19 cellular contexts compared by ENCODE assay signal in genomic region chr1:84387480-84388163, GRCh38. TPM values are rescaled to one million over a fixed set of nuclear protein-coding genes. Genes with fewer than 3 reads are reported as not detected.
A peak's percentile ranks its signal among the peaks of the same experiment; 100 is the strongest.
DNase-seq lines count a peak whose midpoint lies in the region; ATAC-seq and TF ChIP-seq lines count a peak whose summit lies in the region.
"Had no signal": no experiment of that assay in that cellular context is flagged by ENCODE, and none has a peak within 500 bp of the region (broad histone marks: within the 10 kb centered on the region; RNA-seq: fewer than 3 reads in every experiment).

No MANE protein-coding gene starts in this region.

- H3K79me2 ChIP-seq in GM23248 (ENCODE audit: insufficient read depth) (no peaks in the 10 kb centered on the region), PC-3 (ENCODE audit: low read length) (no peaks in the 10 kb centered on the region), SK-N-SH (ENCODE audit: insufficient read depth) (no peaks in the 10 kb centered on the region)

- ATAC-seq in PC-3 (peak; percentile 43; the same call in 1 of the 2 replicates), foreskin keratinocyte (peak; percentile 8), GM21576 (IDR thresholded peaks at IDR 0.05; ENCODE audit: unreplicated experiment) (no peak)
- ATAC-seq: effector memory CD8-positive, alpha-beta T cell; heart left ventricle; stimulated activated effector memory CD8-positive, alpha-beta T cell treated with anti-CD3 and anti-CD28 coated beads, Interleukin-12 subunit alpha, Interleukin-12 subunit beta, amount 100 ng/mL, for 72 hours had no signal

- POLR2A ChIA-PET in AG04449 (lab: Yijun Ruan, JAX): interaction anchor here (0.6 kb wide), 1 partner anchor 244 kb away, joined by 3 read pairs; the partner anchor contains the start of gene PRKACB
- POLR2A ChIA-PET in PC-3 (lab: Charles Lee; ENCODE audit: unreplicated experiment): no interaction called here
- POLR2A ChIA-PET in activated CD4-positive, alpha-beta memory T cell treated with anti-CD3 and anti-CD28 coated beads for 36 hours (lab: Charles Lee): no interaction called here
- POLR2A ChIA-PET in SK-N-SH (lab: Yijun Ruan, JAX): no interaction called here

- H4K20me1 ChIP-seq in GM23248 (ENCODE audit: insufficient read depth) (no peaks in the 10 kb centered on the region), PC-3 (ENCODE audit: low read length) (no peaks in the 10 kb centered on the region), SK-N-SH (ENCODE audit: insufficient read depth) (no peaks in the 10 kb centered on the region)

- H3K27me3 ChIP-seq in GM23248 (replicated peaks; ENCODE audit: insufficient read depth): 0 out of 2 replicates have a peak, but pooled peaks cover 3% of the 10 kb centered on the region
- no peaks in the 10 kb centered on the region for H3K27me3 ChIP-seq in PC-3 (ENCODE audit: low read length)
- H3K27me3 ChIP-seq in foreskin keratinocyte: no peaks in the 10 kb centered on the region
- no peaks in the 10 kb centered on the region for H3K27me3 ChIP-seq in tibial artery
- no peaks in the 10 kb centered on the region for H3K27me3 ChIP-seq in SK-N-SH (ENCODE audit: insufficient read depth)
- H3K27me3 ChIP-seq: heart left ventricle had no signal

- H3K9me3 ChIP-seq in GM23248 (ENCODE audit: low read depth) (no peaks in the 10 kb centered on the region), PC-3 (ENCODE audit: low read length) (no peaks in the 10 kb centered on the region), tibial artery (no peaks in the 10 kb centered on the region), SK-N-SH (no peaks in the 10 kb centered on the region)
- H3K9me3 ChIP-seq: heart left ventricle had no signal

- H3K27me3 Mint-ChIP-seq in activated CD4-positive, alpha-beta memory T cell treated with anti-CD3 and anti-CD28 coated beads for 36 hours: no peaks in the 10 kb centered on the region
- H3K27me3 Mint-ChIP-seq: IgD-negative memory B cell had no signal

- WGBS in GM23248 (ENCODE audit: low coverage in 1 of 2, low lambda C conversion rate in 2 of 2, missing lambda C conversion rate in 2 of 2), 2 experiments: 77% methylated on average over 8 of the region's 8 CpGs
- WGBS in SK-N-SH (ENCODE audit: low lambda C conversion rate): 85% methylated on average over 8 of the region's 8 CpGs

- CTCF ChIA-PET in AG04449 (lab: Yijun Ruan, JAX) (interaction anchor here (0.9 to 1.3 kb wide), 3 partner anchors 9 to 366 kb away, joined by 3 read pairs; no protein-coding TSS in a partner anchor), PC-3 (lab: Charles Lee) (interaction anchor here (0.6 kb wide), 1 partner anchor 246 kb away, joined by 3 read pairs; no protein-coding TSS in a partner anchor), SK-N-SH (lab: Yijun Ruan, JAX) (no interaction called here)
- CTCF ChIA-PET in activated CD4-positive, alpha-beta memory T cell treated with anti-CD3 and anti-CD28 coated beads for 36 hours (lab: Charles Lee): no interaction called here

- no peaks in the 10 kb centered on the region for H3K36me3 ChIP-seq in GM23248 (ENCODE audit: low read depth)
- no peaks in the 10 kb centered on the region for H3K36me3 ChIP-seq in PC-3 (ENCODE audit: low read depth, low read length)
- no peaks in the 10 kb centered on the region for H3K36me3 ChIP-seq in tibial artery
- H3K36me3 ChIP-seq in SK-N-SH (replicated peaks in 1 of 2; ENCODE audit: control insufficient read depth in 1 of 2, insufficient read depth in 2 of 2, low read length in 1 of 2): no peaks in the 10 kb centered on the region
- H3K36me3 ChIP-seq: heart left ventricle had no signal

- no peak overlapping the region for H3K4me3 Mint-ChIP-seq in activated CD4-positive, alpha-beta memory T cell treated with anti-CD3 and anti-CD28 coated beads for 36 hours
- H3K4me3 Mint-ChIP-seq: activated B cell treated with CpG ODN at 0.5 μM for 24 hours; CD4-positive, CD25-positive, alpha-beta regulatory T cell; effector memory CD8-positive, alpha-beta T cell; IgD-negative memory B cell; stimulated activated effector memory CD8-positive, alpha-beta T cell treated with anti-CD3 and anti-CD28 coated beads, Interleukin-12 subunit alpha, Interleukin-12 subunit beta, amount 100 ng/mL, for 72 hours had no signal

- BruUV-seq in PC-3 (replicated peaks; lab: Mats Ljungman, UMichigan): no TSS peak

- H2AFZ ChIP-seq in GM23248 (no peak overlapping the region), PC-3 (ENCODE audit: low read length) (no peak overlapping the region), SK-N-SH (ENCODE audit: low read depth) (no peak overlapping the region)

- DNase-seq in AG04449 (ENCODE audit: low read depth, low spot score) (no peak), GM23248 (peak; percentile 11), PC-3 (peak; percentile 22), foreskin keratinocyte (no peak), tibial artery (no peak), SK-N-SH (no peak)
- DNase-seq in activated CD4-positive, alpha-beta memory T cell treated with anti-CD3 and anti-CD28 coated beads for 36 hours: no peak
- DNase-seq: activated B cell treated with CpG ODN at 0.5 μM for 24 hours; amniotic stem cell; CD4-positive, CD25-positive, alpha-beta regulatory T cell; effector memory CD8-positive, alpha-beta T cell; GOT3; heart left ventricle; Right ventricle myocardium superior had no signal

- H3K4me1 Mint-ChIP-seq in activated CD4-positive, alpha-beta memory T cell treated with anti-CD3 and anti-CD28 coated beads for 36 hours (ENCODE audit: low read depth): no peaks in the 10 kb centered on the region
- H3K4me1 Mint-ChIP-seq: CD4-positive, CD25-positive, alpha-beta regulatory T cell; stimulated activated effector memory CD8-positive, alpha-beta T cell treated with anti-CD3 and anti-CD28 coated beads, Interleukin-12 subunit alpha, Interleukin-12 subunit beta, amount 100 ng/mL, for 72 hours had no signal

- no peaks in the 10 kb centered on the region for H3K9me3 Mint-ChIP-seq in activated CD4-positive, alpha-beta memory T cell treated with anti-CD3 and anti-CD28 coated beads for 36 hours
- H3K9me3 Mint-ChIP-seq: activated B cell treated with CpG ODN at 0.5 μM for 24 hours; CD4-positive, CD25-positive, alpha-beta regulatory T cell; effector memory CD8-positive, alpha-beta T cell; IgD-negative memory B cell; stimulated activated effector memory CD8-positive, alpha-beta T cell treated with anti-CD3 and anti-CD28 coated beads, Interleukin-12 subunit alpha, Interleukin-12 subunit beta, amount 100 ng/mL, for 72 hours had no signal

- H3K9ac ChIP-seq in GM23248: no peak overlapping the region
- no peak overlapping the region for H3K9ac ChIP-seq in PC-3 (ENCODE audit: low read length)
- H3K9ac ChIP-seq in SK-N-SH: no peak overlapping the region

- H3K27ac Mint-ChIP-seq in activated CD4-positive, alpha-beta memory T cell treated with anti-CD3 and anti-CD28 coated beads for 36 hours: no peak overlapping the region
- H3K27ac Mint-ChIP-seq: activated B cell treated with CpG ODN at 0.5 μM for 24 hours; effector memory CD8-positive, alpha-beta T cell; stimulated activated effector memory CD8-positive, alpha-beta T cell treated with anti-CD3 and anti-CD28 coated beads, Interleukin-12 subunit alpha, Interleukin-12 subunit beta, amount 100 ng/mL, for 72 hours had no signal

- H3K9me2 ChIP-seq in GM23248 (ENCODE audit: insufficient read depth) (no peaks in the 10 kb centered on the region), PC-3 (replicated peaks; ENCODE audit: low read length) (no peaks in the 10 kb centered on the region), SK-N-SH (no peaks in the 10 kb centered on the region)

- no peak for TF ChIP-seq RAD21 in SK-N-SH (IDR thresholded peaks at IDR 0.05; ENCODE audit: low read length)

- intact Hi-C loops in PC-3 (cut with micrococcal nuclease) (no loop called here), tibial artery (cut with DNase I; ENCODE audit: low total_unique reads) (no loop called here)
- intact Hi-C loops in activated CD4-positive, alpha-beta memory T cell treated with anti-CD3 and anti-CD28 coated beads for 36 hours (cut with micrococcal nuclease): no loop called here

- H3K36me3 Mint-ChIP-seq in activated CD4-positive, alpha-beta memory T cell treated with anti-CD3 and anti-CD28 coated beads for 36 hours: no peaks in the 10 kb centered on the region
- H3K36me3 Mint-ChIP-seq: CD4-positive, CD25-positive, alpha-beta regulatory T cell; stimulated activated effector memory CD8-positive, alpha-beta T cell treated with anti-CD3 and anti-CD28 coated beads, Interleukin-12 subunit alpha, Interleukin-12 subunit beta, amount 100 ng/mL, for 72 hours had no signal

- H3K27ac ChIP-seq in GM23248 (no peak overlapping the region), PC-3 (ENCODE audit: low read length) (no peak overlapping the region), foreskin keratinocyte (no peak overlapping the region), tibial artery (no peak overlapping the region), SK-N-SH (ENCODE audit: low read depth in 2 of 2, low read length in 1 of 2) (no peak overlapping the region)
- H3K27ac ChIP-seq: heart left ventricle had no signal

- in situ Hi-C loops in GM23248 (cut with MboI): no loop called here

- H3K4me1 ChIP-seq in GM23248 (ENCODE audit: insufficient read depth) (no peaks in the 10 kb centered on the region), PC-3 (ENCODE audit: insufficient read depth, low read length) (peaks cover 7% of the 10 kb centered on the region), foreskin keratinocyte (peaks cover 6% of the 10 kb centered on the region), tibial artery (no peaks in the 10 kb centered on the region), SK-N-SH (ENCODE audit: control insufficient read depth in 1 of 2, insufficient read depth in 2 of 2, low read depth in 1 of 2, low read length in 1 of 2) (peaks cover 0 to 3% of the 10 kb centered on the region in 2 experiments; a peak in 1 of 4 replicates)
- H3K4me1 ChIP-seq: heart left ventricle had no signal

- H3K4me3 ChIP-seq in AG04449 (ENCODE audit: low read depth, low read length) (no peak overlapping the region), GM23248 (no peak overlapping the region), PC-3 (ENCODE audit: low read length) (no peak overlapping the region), tibial artery (no peak overlapping the region), SK-N-SH (ENCODE audit: low read depth in 2 of 2, low read length in 1 of 2) (no peak overlapping the region)
- H3K4me3 ChIP-seq: heart left ventricle, lung had no signal

- no peak for TF ChIP-seq EP300 in SK-N-SH (IDR thresholded peaks at IDR 0.05; ENCODE audit: borderline replicate concordance in 1 of 2, low read depth in 1 of 2, low read length in 1 of 2)

- no peak overlapping the region for H3K4me2 ChIP-seq in GM23248 (ENCODE audit: unreplicated experiment)
- no peak overlapping the region for H3K4me2 ChIP-seq in PC-3 (ENCODE audit: low read length)
- no peak overlapping the region for H3K4me2 ChIP-seq in SK-N-SH

- TF ChIP-seq CTCF in AG04449 (IDR thresholded peaks at IDR 0.05; ENCODE audit: insufficient read depth, low read length, missing control alignments): peak; percentile 26
- TF ChIP-seq CTCF in PC-3 (conservative IDR thresholded peaks at IDR 0.05; ENCODE audit: low read depth, low read length): peak; percentile 47
- TF ChIP-seq CTCF in foreskin keratinocyte (conservative IDR thresholded peaks at IDR 0.05): no peak
- peak in 1 of 2 experiments; percentile 13 for TF ChIP-seq CTCF in tibial artery (IDR thresholded peaks at IDR 0.05)
- TF ChIP-seq CTCF in SK-N-SH (IDR thresholded peaks at IDR 0.05): no peak

- H3F3A ChIP-seq in GM23248 (ENCODE audit: insufficient read depth) (no peaks in the 10 kb centered on the region), PC-3 (ENCODE audit: low read length, unreplicated experiment) (no peaks in the 10 kb centered on the region), SK-N-SH (replicated peaks; ENCODE audit: insufficient read depth) (no peaks in the 10 kb centered on the region)

RNA-seq across cellular contexts. Expression of gene DNASE2B, which starts 10.7 kb away (rescaled TPM):
- not detected in 2 replicates for total RNA-seq in GM23248 (2014; rRNA removed; shearing (Covaris generic))
- not detected in 2 replicates for polyA plus RNA-seq in GM23248 (2016; fragmentation: Nextera tagmentation; extraction: Ambion mirVana)
- total RNA-seq in PC-3 (2014; rRNA removed): not detected in 2 replicates
- total RNA-seq in foreskin keratinocyte: not detected in 2 replicates
- not detected in 2 replicates for polyA plus RNA-seq in foreskin keratinocyte
- not detected for total RNA-seq in activated CD4-positive, alpha-beta memory T cell treated with anti-CD3 and anti-CD28 coated beads for 36 hours
- 0.03 TPM in 1 of 2 replicates, not detected in the other for polyA plus RNA-seq in SK-N-SH (2012; rRNA removed)
- 0.03 TPM in 1 of 2 replicates, not detected in the other for polyA plus RNA-seq in SK-N-SH (2012; cell fraction: cytosol; rRNA removed)
- 0.11 TPM in 1 of 2 replicates, not detected in the other for polyA plus RNA-seq in SK-N-SH (2012; cell fraction: nucleus; rRNA removed)
- total RNA-seq: activated B cell treated with CpG ODN at 0.5 μM for 24 hours; CD4-positive, CD25-positive, alpha-beta regulatory T cell; posterior vena cava; Right ventricle myocardium superior had no signal
- polyA plus RNA-seq: CD4-positive, CD25-positive, alpha-beta regulatory T cell; IgD-negative memory B cell had no signal

Comparison
In these comparisons a context has a peak if more than half of its experiments do, and no peak if none do; other contexts are left out.
1. DNase-seq: peak in GM23248 (single experiment) and PC-3 (single experiment); none in AG04449 (single experiment), foreskin keratinocyte (0 of 2), tibial artery (0 of 2), activated CD4-positive, alpha-beta memory T cell treated with anti-CD3 and anti-CD28 coated beads for 36 hours (single experiment) and SK-N-SH (single experiment).
2. CTCF ChIP-seq: peak in AG04449 (single experiment) and PC-3 (single experiment); none in foreskin keratinocyte (single experiment) and SK-N-SH (single experiment).
3. CTCF ChIA-PET loops: an anchor here in AG04449 (0.9 to 1.3 kb wide) and PC-3 (0.6 kb wide); none called in activated CD4-positive, alpha-beta memory T cell treated with anti-CD3 and anti-CD28 coated beads for 36 hours and SK-N-SH.